ENCODE assay signal across 14 cellular contexts in the genomic region with DNA sequence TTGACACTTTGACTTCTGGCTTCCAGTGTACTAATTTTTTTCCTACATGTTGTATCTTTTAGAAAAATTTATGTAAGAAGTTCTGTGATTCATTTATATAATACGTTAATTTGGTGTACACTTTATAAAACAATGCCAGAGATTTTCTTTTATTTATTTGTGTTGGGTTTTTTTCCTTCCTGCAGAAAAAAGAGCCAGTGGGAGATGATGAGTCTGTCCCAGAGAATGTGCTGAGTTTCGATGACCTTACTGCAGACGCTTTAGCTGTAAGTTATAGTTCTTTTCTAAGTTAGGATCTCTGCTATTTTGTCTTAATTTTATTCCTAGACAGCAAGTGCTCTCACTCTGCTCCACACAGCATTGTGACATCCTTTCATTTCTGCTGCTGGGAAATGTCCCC.
"Had no signal": no experiment of that assay in that cellular context is flagged by ENCODE, and none has a peak within 500 bp of the region (broad histone marks: within the 10 kb centered on the region; RNA-seq: fewer than 3 reads in every experiment).

No MANE protein-coding gene starts in this region.

- H3K4me1 ChIP-seq: ascending aorta had no signal

- H3K9ac ChIP-seq: parathyroid adenoma had no signal

- DNase-seq: activated CD4-positive, alpha-beta T cell treated with anti-CD3 and anti-CD28 coated beads for 4 hours; activated CD8-positive, alpha-beta memory T cell treated with anti-CD3 and anti-CD28 coated beads, Interleukin-2, amount 50 U/mL, for 48 hours; activated CD8-positive, alpha-beta T cell treated with anti-CD3 and anti-CD28 coated beads for 36 hours; activated gamma-delta T cell treated with Interleukin-2 at 50 U/mL for 16 hours; activated naive CD8-positive, alpha-beta T cell treated with anti-CD3 and anti-CD28 coated beads, Interleukin-2, amount 10 ng/mL, durations not matched to agents 7 days and 5 days; foreskin fibroblast; mammary epithelial cell; sigmoid colon; spleen; T-helper 17 cell; WERI-Rb-1 had no signal

- ATAC-seq: activated CD8-positive, alpha-beta T cell treated with anti-CD3 and anti-CD28 coated beads for 36 hours; T-helper 17 cell had no signal

- H3K27ac ChIP-seq: ascending aorta, esophagus muscularis mucosa, parathyroid adenoma, sigmoid colon, spleen, WERI-Rb-1 had no signal

- H3K4me3 ChIP-seq: ascending aorta, esophagus muscularis mucosa, sigmoid colon, spleen had no signal

- H3K27me3 ChIP-seq: ascending aorta, esophagus muscularis mucosa, sigmoid colon, spleen had no signal

- H3K9me3 ChIP-seq: ascending aorta, esophagus muscularis mucosa, sigmoid colon, spleen had no signal
